ENCODE assay signal across 24 cellular contexts in the genomic region with DNA sequence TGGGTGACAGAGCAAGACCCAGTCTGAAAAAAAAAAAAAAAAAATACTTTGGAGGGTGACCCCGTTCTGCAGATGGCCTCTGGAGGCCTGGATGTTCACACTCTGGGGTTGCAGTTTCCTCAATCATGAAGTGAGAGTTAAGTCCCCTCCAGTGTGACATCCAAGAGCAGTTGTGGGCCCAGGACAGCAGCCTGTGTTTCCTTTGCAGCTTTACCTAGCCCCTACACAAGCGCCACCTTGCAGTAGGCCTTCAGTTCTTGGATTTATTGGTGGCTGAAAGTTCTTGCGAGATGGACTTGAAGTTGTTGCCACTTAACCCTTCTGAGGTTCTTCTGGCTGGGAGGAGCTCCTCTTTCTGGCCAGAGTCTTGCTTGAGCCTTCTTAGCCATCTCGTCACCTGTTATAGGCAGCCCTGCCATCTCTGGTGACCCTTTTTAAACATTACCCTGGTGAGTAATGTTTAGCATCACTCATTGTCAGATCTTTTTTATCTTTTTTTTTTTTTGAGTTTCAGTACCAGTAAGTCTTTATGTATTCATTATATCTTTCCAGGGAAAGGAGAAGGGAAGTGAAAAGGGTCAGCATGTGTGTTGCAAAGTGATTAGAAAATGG. TPM values are rescaled to one million over a fixed set of nuclear protein-coding genes. Genes with fewer than 3 reads are reported as not detected.
"Had no signal": no experiment of that assay in that cellular context is flagged by ENCODE, and none has a peak within 500 bp of the region (broad histone marks: within the 10 kb centered on the region; RNA-seq: fewer than 3 reads in every experiment).

No MANE protein-coding gene starts in this region.

- DNase-seq: activated CD4-positive, alpha-beta T cell treated with anti-CD3 and anti-CD28 coated beads for 1 hour; activated CD4-positive, alpha-beta T cell treated with anti-CD3 and anti-CD28 coated beads, Interleukin-2, amount 50 U/mL, for 1 hour; activated CD8-positive, alpha-beta memory T cell treated with anti-CD3 and anti-CD28 coated beads for 24 hours; activated CD8-positive, alpha-beta memory T cell treated with anti-CD3 and anti-CD28 coated beads, Interleukin-2, amount 50 U/mL, for 4 hours; activated gamma-delta T cell; aorta; effector CD4-positive, alpha-beta T cell; erythroblast; foreskin fibroblast; heart right ventricle; lower lobe of right lung; mesendoderm; naive thymus-derived CD4-positive, alpha-beta T cell; stimulated activated CD4-positive, alpha-beta T cell treated with anti-CD3 and anti-CD28 coated beads, Interleukin-4, amount 100 ng/mL, for 1 hour; stimulated activated naive CD8-positive, alpha-beta T cell treated with anti-CD3 and anti-CD28 coated beads, Interleukin-15, Interleukin-2, amounts not matched to agents 100 U/mL and 50 U/mL, for 24 hours; upper lobe of right lung; WERI-Rb-1 had no signal

- H3K4me3 ChIP-seq: heart right ventricle, lower lobe of right lung, neural progenitor cell, upper lobe of right lung had no signal

- H3K4me3 Mint-ChIP-seq: brain; dendritic cell treated with granulocyte-macrophage colony-stimulating factor and Interleukin-4, amounts not matched to agents 40 ng/mL and 50 ng/mL, for 4 days; naive thymus-derived CD4-positive, alpha-beta T cell; neural progenitor cell had no signal

- H3K36me3 Mint-ChIP-seq: brain, neural progenitor cell had no signal

- H2AFZ ChIP-seq: neural progenitor cell had no signal

- H3K9me3 ChIP-seq: heart right ventricle, lower lobe of right lung, upper lobe of right lung had no signal

- H3K9me3 Mint-ChIP-seq: activated naive CD4-positive, alpha-beta T cell treated with anti-CD3 and anti-CD28 coated beads, Interleukin-2, amount 50 U/mL, for 72 hours; dendritic cell treated with granulocyte-macrophage colony-stimulating factor and Interleukin-4, amounts not matched to agents 40 ng/mL and 50 ng/mL, for 4 days had no signal

- FAIRE-seq: keratinocyte, TTC549 had no signal

- H3K27ac ChIP-seq: heart right ventricle, lower lobe of right lung, neural progenitor cell, upper lobe of right lung, WERI-Rb-1 had no signal

- H3K9ac ChIP-seq: neural progenitor cell had no signal

- H3K36me3 ChIP-seq: neural progenitor cell had no signal

- H3K4me2 ChIP-seq: neural progenitor cell had no signal

- H3K27me3 Mint-ChIP-seq: naive thymus-derived CD4-positive, alpha-beta T cell had no signal

- H3K27ac Mint-ChIP-seq: brain; dendritic cell treated with granulocyte-macrophage colony-stimulating factor and Interleukin-4, amounts not matched to agents 40 ng/mL and 50 ng/mL, for 4 days; neural progenitor cell had no signal

- ATAC-seq: activated naive CD4-positive, alpha-beta T cell treated with anti-CD3 and anti-CD28 coated beads, Interleukin-2, amount 50 U/mL, for 72 hours; heart right ventricle; left lobe of liver; lower lobe of right lung; naive thymus-derived CD4-positive, alpha-beta T cell; stimulated activated naive CD8-positive, alpha-beta T cell treated with anti-CD3 and anti-CD28 coated beads, Interleukin-15, Interleukin-2, amounts not matched to agents 100 U/mL and 50 U/mL, for 24 hours; upper lobe of right lung had no signal

- H3K27me3 ChIP-seq: neural progenitor cell, upper lobe of right lung had no signal

RNA-seq across cellular contexts. Expression of a gene that starts 14.7 kb away (rescaled TPM):
- polyA plus RNA-seq: keratinocyte; naive thymus-derived CD4-positive, alpha-beta T cell had no signal
